ENCODE assay signal across 16 cellular contexts in genomic region chr16:62738631-62739030, GRCh38.
DNase-seq lines count a peak whose midpoint lies in the region.
"Had no signal": no experiment of that assay in that cellular context is flagged by ENCODE, and none has a peak within 500 bp of the region (broad histone marks: within the 10 kb centered on the region; RNA-seq: fewer than 3 reads in every experiment).

No MANE protein-coding gene starts in this region.

- no peaks in the 10 kb centered on the region for H3K4me1 ChIP-seq in CD8-positive, alpha-beta memory T cell (ENCODE audit: insufficient read depth, low read length)

- H3K27ac Mint-ChIP-seq in CD8-positive, alpha-beta memory T cell = no peak overlapping the region
- H3K27ac Mint-ChIP-seq: B cell; CD4-positive, alpha-beta T cell had no signal

- POLR2A ChIA-PET in CD8-positive, alpha-beta memory T cell (lab: Charles Lee) = no interaction called here

- CTCF ChIA-PET in CD8-positive, alpha-beta memory T cell (lab: Charles Lee) = interaction anchor here (0.6 kb wide), 1 partner anchor 11 kb away, joined by 3 read pairs; no protein-coding TSS in a partner anchor

- H3K4me3 Mint-ChIP-seq in CD8-positive, alpha-beta memory T cell = no peak overlapping the region
- H3K4me3 Mint-ChIP-seq: B cell; CD4-positive, alpha-beta T cell had no signal

- H3K36me3 ChIP-seq in CD8-positive, alpha-beta memory T cell (ENCODE audit: insufficient read depth, low read length) = no peaks in the 10 kb centered on the region

- H3K27ac ChIP-seq in caudate nucleus (ENCODE audit: low read depth, low read length) = no peak overlapping the region
- no peak overlapping the region for H3K27ac ChIP-seq in CD8-positive, alpha-beta memory T cell (ENCODE audit: low read depth, low read length)

- H3K36me3 Mint-ChIP-seq in CD8-positive, alpha-beta memory T cell = no peaks in the 10 kb centered on the region

- H3K4me3 ChIP-seq in CD8-positive, alpha-beta memory T cell (ENCODE audit: low read length) = no peak overlapping the region

- H3K4me1 Mint-ChIP-seq in CD8-positive, alpha-beta memory T cell = no peaks in the 10 kb centered on the region
- H3K4me1 Mint-ChIP-seq: B cell had no signal

- DNase-seq in NCI-H1105 treated with DMSO at 0.1 percent for 48 hours (lab: John Stamatoyannopoulos, UW) = peak; percentile 35
- peak in 52 of 61 donors; percentile 1 to 89 (median 42) for DNase-seq in caudate nucleus (lab: John Stamatoyannopoulos, UW)
- DNase-seq in medulla oblongata (ENCODE audit: extremely low spot score) = peak; percentile 80
- DNase-seq in superior temporal gyrus (ENCODE audit: extremely low spot score) = peak; percentile 56
- no peak for DNase-seq in NCI-H128 (lab: John Stamatoyannopoulos, UW; ENCODE audit: unreplicated experiment)
- DNase-seq in NCI-H2107 treated with DMSO at 0.1 percent for 48 hours (lab: John Stamatoyannopoulos, UW; ENCODE audit: unreplicated experiment) = no peak
- DNase-seq in CD8-positive, alpha-beta memory T cell = no peak
- DNase-seq: CD4-positive, alpha-beta T cell; KG1; NCI-H1694; NCI-H2107; NCI-H345; NCI-H69; OCI-M1; SHP77 treated with DMSO at 0.1 percent for 48 hours had no signal

- no peaks in the 10 kb centered on the region for H3K27me3 Mint-ChIP-seq in CD8-positive, alpha-beta memory T cell
- H3K27me3 Mint-ChIP-seq: B cell; CD4-positive, alpha-beta T cell had no signal

- H3K9me3 Mint-ChIP-seq in CD8-positive, alpha-beta memory T cell = peaks cover 7 to 43% (median 23%) of the 10 kb centered on the region in 5 donors

- H3K9me3 ChIP-seq in CD8-positive, alpha-beta memory T cell (ENCODE audit: low read length) = no peaks in the 10 kb centered on the region

- H3K27me3 ChIP-seq in CD8-positive, alpha-beta memory T cell (ENCODE audit: insufficient read depth, low read length, poor library complexity, severe bottlenecking) = no peaks in the 10 kb centered on the region

Comparison
In these comparisons a context has a peak if more than half of its experiments do, and no peak if none do; other contexts are left out.
1. DNase-seq: peak in NCI-H1105 treated with DMSO at 0.1 percent for 48 hours (single experiment), caudate nucleus (52 of 61), medulla oblongata (single experiment) and superior temporal gyrus (single experiment); none in NCI-H128 (single experiment), NCI-H2107 treated with DMSO at 0.1 percent for 48 hours (single experiment) and CD8-positive, alpha-beta memory T cell (0 of 5).